Comparison of ENCODE assay signal across 8 cellular contexts in genomic region chr20:44475694-44476560, GRCh38. TPM values are rescaled to one million over a fixed set of nuclear protein-coding genes. Genes with fewer than 3 reads are reported as not detected.
DNase-seq lines count a peak whose midpoint lies in the region; ATAC-seq, FAIRE-seq and TF ChIP-seq lines count a peak whose summit lies in the region.

Gene TTPAL (plus strand): TSS chr20:44475874. CDS start chr20:44480000, 4,126 bp downstream.

- TF ChIP-seq CTCF in left ventricle myocardium inferior (IDR thresholded peaks at IDR 0.05; ENCODE audit: borderline replicate concordance) (peak; percentile 55), upper lobe of right lung (IDR thresholded peaks at IDR 0.05) (peak; percentile 24)

- DNase-seq in GM12892 (ENCODE audit: insufficient read length), result peak; percentile 92
- peak; percentile 83 for DNase-seq in NCI-H1436 (lab: John Stamatoyannopoulos, UW)
- DNase-seq in T-helper 1 cell, result peak; percentile 74 to 91 (median 84)
- peak; percentile 88 for DNase-seq in left ventricle myocardium inferior
- peak; percentile 96 for DNase-seq in posterior vena cava (ENCODE audit: low spot score)
- peak; percentile 96 for DNase-seq in upper lobe of right lung

- TF ChIP-seq POLR2A in GM12892 (IDR thresholded peaks at IDR 0.05; ENCODE audit: low read depth, low read length), result peak; percentile 97

- peaks cover 21% of the 10 kb centered on the region for H3K4me1 ChIP-seq in left ventricle myocardium inferior
- H3K4me1 ChIP-seq in upper lobe of right lung, result peaks cover 10% of the 10 kb centered on the region

- FAIRE-seq in GM12892 (lab: Jason Lieb, UNC), result peak; percentile 93

- 2 to 3% (median 3%) methylated on average over 54 to 55 of the region's 55 CpGs for WGBS in adipose tissue, 3 donors

- H3K9me3 ChIP-seq in left ventricle myocardium inferior (replicated peaks) (no peaks in the 10 kb centered on the region), upper lobe of right lung (no peaks in the 10 kb centered on the region)

- H3K36me3 ChIP-seq in left ventricle myocardium inferior (peaks cover 14% of the 10 kb centered on the region), upper lobe of right lung (peaks cover 11% of the 10 kb centered on the region)

- peak; percentile 78 for ATAC-seq in HG02840 (IDR thresholded peaks at IDR 0.05; ENCODE audit: low FRiP score, unreplicated experiment)
- peak; percentile 99 for ATAC-seq in upper lobe of right lung

- H3K4me3 ChIP-seq in left ventricle myocardium inferior (peak within 1 kb of the TSS; percentile 86), upper lobe of right lung (peak within 1 kb of the TSS; percentile 78)

- intact Hi-C loops in left ventricle myocardium inferior (cut with micrococcal nuclease) (no loop called here), posterior vena cava (cut with DNase I) (loop anchor here in 1 of 2 donors (2.0 kb wide), 1 partner anchor 37 kb away; no protein-coding TSS in a partner anchor), upper lobe of right lung (cut with DNase I) (no loop called here)

- no peaks in the 10 kb centered on the region for H3K27me3 ChIP-seq in left ventricle myocardium inferior (ENCODE audit: low read depth)
- no peaks in the 10 kb centered on the region for H3K27me3 ChIP-seq in upper lobe of right lung

- H3K27ac ChIP-seq in adipose tissue (ENCODE audit: low read depth, low read length), result peak within 1 kb of the TSS; percentile 14
- peak within 1 kb of the TSS; percentile 94 for H3K27ac ChIP-seq in left ventricle myocardium inferior (replicated peaks)
- peak within 1 kb of the TSS; percentile 94 for H3K27ac ChIP-seq in upper lobe of right lung

RNA-seq across cellular contexts. Expression of gene TTPAL, which starts in this region (rescaled TPM):
- 9.3 TPM for polyA plus RNA-seq in GM12892 (2012; ENCODE audit: missing spikeins)
- 10 to 100 TPM in 1 of 3 donors, 1 to 10 TPM in 2; 2.9 to 12.6 (median 8.2) TPM for polyA plus RNA-seq in adipose tissue
- total RNA-seq in left ventricle myocardium inferior (4.5 TPM), posterior vena cava (10 to 100 TPM; 11.8 to 14.3 TPM), upper lobe of right lung (8.0 TPM)

Comparison
In these comparisons a context has a peak if more than half of its experiments do, and no peak if none do; other contexts are left out.
1. Peak in every context shown above with its lines: DNase-seq, ATAC-seq, H3K4me3 ChIP-seq and H3K27ac ChIP-seq.
2. H3K27ac ChIP-seq: peak in every context shown above with its lines; median percentile 94 in left ventricle myocardium inferior; 94 in upper lobe of right lung; 14 in adipose tissue.